1 cellular context compared by ENCODE assay signal in the genomic region with DNA sequence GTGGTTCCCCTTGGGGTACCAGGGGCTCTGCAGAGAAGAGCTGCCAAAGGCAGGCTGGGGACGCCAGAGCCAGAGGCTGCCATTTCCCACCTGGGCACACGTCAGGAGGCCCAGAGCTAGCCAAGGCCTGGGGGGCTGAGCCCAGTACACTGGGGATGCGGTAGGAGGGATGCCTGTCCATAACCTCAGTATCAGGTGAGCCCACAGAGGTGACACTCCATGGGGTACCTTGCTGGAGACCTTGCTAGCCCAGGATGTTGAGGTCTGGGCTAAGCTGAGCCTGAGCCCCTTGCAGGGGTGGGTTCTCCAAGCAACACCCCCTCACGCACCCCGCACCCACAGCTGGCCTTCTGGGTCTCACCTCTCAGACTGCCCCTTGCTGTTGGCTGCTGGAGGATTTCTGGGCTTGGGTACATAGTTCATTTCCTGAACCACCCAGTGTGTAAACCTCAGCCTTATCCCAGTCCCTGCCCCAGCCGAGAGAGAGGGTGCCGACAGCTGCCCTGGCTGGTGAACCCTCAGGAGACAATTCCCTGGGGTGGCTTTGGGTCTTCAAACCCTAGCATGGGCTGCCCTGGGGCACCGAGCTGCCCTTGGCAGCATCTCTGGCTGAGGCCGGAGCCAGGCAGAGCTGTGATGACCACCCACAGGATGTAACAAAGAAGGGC.
TF ChIP-seq lines count a peak whose summit lies in the region.

No MANE protein-coding gene starts in this region.

TF ChIP-seq in HepG2, 621 proteins besides CTCF, POLR2A, EP300 and RAD21 (continued from another document and continues in another):
- TF ChIP-seq, protein P1, sequence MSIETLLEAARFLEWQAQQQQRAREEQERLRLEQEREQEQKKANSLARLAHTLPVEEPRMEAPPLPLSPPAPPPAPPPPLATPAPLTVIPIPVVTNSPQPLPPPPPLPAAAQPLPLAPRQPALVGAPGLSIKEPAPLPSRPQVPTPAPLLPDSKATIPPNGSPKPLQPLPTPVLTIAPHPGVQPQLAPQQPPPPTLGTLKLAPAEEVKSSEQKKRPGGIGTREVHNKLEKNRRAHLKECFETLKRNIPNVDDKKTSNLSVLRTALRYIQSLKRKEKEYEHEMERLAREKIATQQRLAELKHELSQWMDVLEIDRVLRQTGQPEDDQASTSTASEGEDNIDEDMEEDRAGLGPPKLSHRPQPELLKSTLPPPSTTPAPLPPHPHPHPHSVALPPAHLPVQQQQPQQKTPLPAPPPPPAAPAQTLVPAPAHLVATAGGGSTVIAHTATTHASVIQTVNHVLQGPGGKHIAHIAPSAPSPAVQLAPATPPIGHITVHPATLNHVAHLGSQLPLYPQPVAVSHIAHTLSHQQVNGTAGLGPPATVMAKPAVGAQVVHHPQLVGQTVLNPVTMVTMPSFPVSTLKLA (IDR thresholded peaks at IDR 0.05): no peak
- TF ChIP-seq, protein P2, sequence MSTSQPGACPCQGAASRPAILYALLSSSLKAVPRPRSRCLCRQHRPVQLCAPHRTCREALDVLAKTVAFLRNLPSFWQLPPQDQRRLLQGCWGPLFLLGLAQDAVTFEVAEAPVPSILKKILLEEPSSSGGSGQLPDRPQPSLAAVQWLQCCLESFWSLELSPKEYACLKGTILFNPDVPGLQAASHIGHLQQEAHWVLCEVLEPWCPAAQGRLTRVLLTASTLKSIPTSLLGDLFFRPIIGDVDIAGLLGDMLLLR (CRISPR knock-in tag; IDR thresholded peaks at IDR 0.05): no peak
- TF ChIP-seq GZF1 (CRISPR knock-in tag; IDR thresholded peaks at IDR 0.05) (no peak), CCDC6 (CRISPR knock-in tag; IDR thresholded peaks at IDR 0.05) (no peak), MIER2 (CRISPR knock-in tag; IDR thresholded peaks at IDR 0.05) (no peak), PAF1 (CRISPR knock-in tag; IDR thresholded peaks at IDR 0.05) (no peak), BHLHE40 (IDR thresholded peaks at IDR 0.05; ENCODE audit: low read length) (no peak), ZNF292 (CRISPR knock-in tag; IDR thresholded peaks at IDR 0.05; ENCODE audit: borderline replicate concordance, low read depth) (0 out of 2 replicates have a peak, but pooled peaks have one; percentile 48), HMG20B (CRISPR knock-in tag; conservative IDR thresholded peaks at IDR 0.05) (no peak), CBX2 (IDR thresholded peaks at IDR 0.05; ENCODE audit: low read depth, low read length) (no peak), CBX2 (CRISPR knock-in tag; IDR thresholded peaks at IDR 0.05; ENCODE audit: low read depth) (no peak), ZNF75D (CRISPR knock-in tag; IDR thresholded peaks at IDR 0.05; ENCODE audit: borderline replicate concordance) (no peak), ZNF136 (CRISPR knock-in tag; IDR thresholded peaks at IDR 0.05; ENCODE audit: low read depth) (no peak), ARID2 (CRISPR knock-in tag; IDR thresholded peaks at IDR 0.05; ENCODE audit: borderline replicate concordance) (no peak), KLF16 (CRISPR knock-in tag; IDR thresholded peaks at IDR 0.05) (peak in 1 of 2 experiments; percentile 27; a peak in 1 of 4 replicates), ZNF501 (CRISPR knock-in tag; IDR thresholded peaks at IDR 0.05) (peak; percentile 28; the same call in 1 of the 2 replicates), JDP2 (CRISPR knock-in tag; IDR thresholded peaks at IDR 0.05; ENCODE audit: borderline replicate concordance) (no peak), ZNF674 (CRISPR knock-in tag; IDR thresholded peaks at IDR 0.05; ENCODE audit: low read depth) (no peak), FOSL2 (CRISPR knock-in tag; IDR thresholded peaks at IDR 0.05) (0 out of 2 replicates have a peak, but pooled peaks have one; percentile 11), DR1 (CRISPR knock-in tag; IDR thresholded peaks at IDR 0.05) (no peak), MAFF (IDR thresholded peaks at IDR 0.05; ENCODE audit: low read depth, low read length) (no peak), ZNF20 (CRISPR knock-in tag; IDR thresholded peaks at IDR 0.05) (no peak), ISL2 (CRISPR knock-in tag; IDR thresholded peaks at IDR 0.05) (peak; percentile 52; the same call in 1 of the 2 replicates), MTF2 (CRISPR knock-in tag; IDR thresholded peaks at IDR 0.05; ENCODE audit: borderline replicate concordance) (no peak), THAP11 (CRISPR knock-in tag; IDR thresholded peaks at IDR 0.05) (0 out of 2 replicates have a peak, but pooled peaks have one; percentile 26), CAMTA2 (CRISPR knock-in tag; IDR thresholded peaks at IDR 0.05; ENCODE audit: borderline replicate concordance) (no peak), ZNF678 (CRISPR knock-in tag; IDR thresholded peaks at IDR 0.05) (no peak), MED13 (CRISPR knock-in tag; IDR thresholded peaks at IDR 0.05) (no peak), CBFB (CRISPR knock-in tag; IDR thresholded peaks at IDR 0.05) (no peak), HNRNPL (IDR thresholded peaks at IDR 0.05; ENCODE audit: low read depth, low read length) (peak; percentile 83), ZMYM2 (CRISPR knock-in tag; IDR thresholded peaks at IDR 0.05) (no peak), FIP1L1 (IDR thresholded peaks at IDR 0.05; ENCODE audit: borderline replicate concordance, insufficient read depth, low read depth, low read length) (no peak), SIN3B (IDR thresholded peaks at IDR 0.05; ENCODE audit: low read length) (no peak)
- TF ChIP-seq, protein P3, sequence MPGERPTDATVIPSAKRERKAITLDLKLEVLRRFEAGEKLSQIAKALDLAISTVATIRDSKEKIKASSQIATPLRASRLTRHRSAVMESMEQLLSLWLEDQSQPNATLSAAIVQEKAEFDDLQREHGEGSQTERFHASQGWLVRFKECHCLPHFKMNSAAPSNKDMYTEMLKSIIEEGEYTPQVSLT (CRISPR knock-in tag; IDR thresholded peaks at IDR 0.05; ENCODE audit: borderline replicate concordance, low read depth): no peak
- TF ChIP-seq, protein P4, sequence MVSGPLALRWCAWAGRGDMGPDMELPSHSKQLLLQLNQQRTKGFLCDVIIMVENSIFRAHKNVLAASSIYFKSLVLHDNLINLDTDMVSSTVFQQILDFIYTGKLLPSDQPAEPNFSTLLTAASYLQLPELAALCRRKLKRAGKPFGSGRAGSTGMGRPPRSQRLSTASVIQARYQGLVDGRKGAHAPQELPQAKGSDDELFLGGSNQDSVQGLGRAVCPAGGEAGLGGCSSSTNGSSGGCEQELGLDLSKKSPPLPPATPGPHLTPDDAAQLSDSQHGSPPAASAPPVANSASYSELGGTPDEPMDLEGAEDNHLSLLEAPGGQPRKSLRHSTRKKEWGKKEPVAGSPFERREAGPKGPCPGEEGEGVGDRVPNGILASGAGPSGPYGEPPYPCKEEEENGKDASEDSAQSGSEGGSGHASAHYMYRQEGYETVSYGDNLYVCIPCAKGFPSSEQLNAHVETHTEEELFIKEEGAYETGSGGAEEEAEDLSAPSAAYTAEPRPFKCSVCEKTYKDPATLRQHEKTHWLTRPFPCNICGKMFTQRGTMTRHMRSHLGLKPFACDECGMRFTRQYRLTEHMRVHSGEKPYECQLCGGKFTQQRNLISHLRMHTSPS (CRISPR knock-in tag; IDR thresholded peaks at IDR 0.05; ENCODE audit: low read depth): peak; percentile 80; the same call in 1 of the 2 replicates
- TF ChIP-seq, protein P5, sequence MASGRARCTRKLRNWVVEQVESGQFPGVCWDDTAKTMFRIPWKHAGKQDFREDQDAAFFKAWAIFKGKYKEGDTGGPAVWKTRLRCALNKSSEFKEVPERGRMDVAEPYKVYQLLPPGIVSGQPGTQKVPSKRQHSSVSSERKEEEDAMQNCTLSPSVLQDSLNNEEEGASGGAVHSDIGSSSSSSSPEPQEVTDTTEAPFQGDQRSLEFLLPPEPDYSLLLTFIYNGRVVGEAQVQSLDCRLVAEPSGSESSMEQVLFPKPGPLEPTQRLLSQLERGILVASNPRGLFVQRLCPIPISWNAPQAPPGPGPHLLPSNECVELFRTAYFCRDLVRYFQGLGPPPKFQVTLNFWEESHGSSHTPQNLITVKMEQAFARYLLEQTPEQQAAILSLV (CRISPR knock-in tag; IDR thresholded peaks at IDR 0.05; ENCODE audit: borderline replicate concordance): no peak
- TF ChIP-seq, protein P6, sequence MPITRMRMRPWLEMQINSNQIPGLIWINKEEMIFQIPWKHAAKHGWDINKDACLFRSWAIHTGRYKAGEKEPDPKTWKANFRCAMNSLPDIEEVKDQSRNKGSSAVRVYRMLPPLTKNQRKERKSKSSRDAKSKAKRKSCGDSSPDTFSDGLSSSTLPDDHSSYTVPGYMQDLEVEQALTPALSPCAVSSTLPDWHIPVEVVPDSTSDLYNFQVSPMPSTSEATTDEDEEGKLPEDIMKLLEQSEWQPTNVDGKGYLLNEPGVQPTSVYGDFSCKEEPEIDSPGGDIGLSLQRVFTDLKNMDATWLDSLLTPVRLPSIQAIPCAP (CRISPR knock-in tag; IDR thresholded peaks at IDR 0.05; ENCODE audit: low read depth): no peak
- TF ChIP-seq, protein P7, sequence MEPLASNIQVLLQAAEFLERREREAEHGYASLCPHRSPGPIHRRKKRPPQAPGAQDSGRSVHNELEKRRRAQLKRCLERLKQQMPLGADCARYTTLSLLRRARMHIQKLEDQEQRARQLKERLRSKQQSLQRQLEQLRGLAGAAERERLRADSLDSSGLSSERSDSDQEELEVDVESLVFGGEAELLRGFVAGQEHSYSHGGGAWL (CRISPR knock-in tag; IDR thresholded peaks at IDR 0.05): no peak; the same call in 1 of the 2 replicates
- TF ChIP-seq, protein P8, sequence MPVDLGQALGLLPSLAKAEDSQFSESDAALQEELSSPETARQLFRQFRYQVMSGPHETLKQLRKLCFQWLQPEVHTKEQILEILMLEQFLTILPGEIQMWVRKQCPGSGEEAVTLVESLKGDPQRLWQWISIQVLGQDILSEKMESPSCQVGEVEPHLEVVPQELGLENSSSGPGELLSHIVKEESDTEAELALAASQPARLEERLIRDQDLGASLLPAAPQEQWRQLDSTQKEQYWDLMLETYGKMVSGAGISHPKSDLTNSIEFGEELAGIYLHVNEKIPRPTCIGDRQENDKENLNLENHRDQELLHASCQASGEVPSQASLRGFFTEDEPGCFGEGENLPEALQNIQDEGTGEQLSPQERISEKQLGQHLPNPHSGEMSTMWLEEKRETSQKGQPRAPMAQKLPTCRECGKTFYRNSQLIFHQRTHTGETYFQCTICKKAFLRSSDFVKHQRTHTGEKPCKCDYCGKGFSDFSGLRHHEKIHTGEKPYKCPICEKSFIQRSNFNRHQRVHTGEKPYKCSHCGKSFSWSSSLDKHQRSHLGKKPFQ (CRISPR knock-in tag; IDR thresholded peaks at IDR 0.05; ENCODE audit: insufficient replicate concordance): no peak
- TF ChIP-seq, protein P9, sequence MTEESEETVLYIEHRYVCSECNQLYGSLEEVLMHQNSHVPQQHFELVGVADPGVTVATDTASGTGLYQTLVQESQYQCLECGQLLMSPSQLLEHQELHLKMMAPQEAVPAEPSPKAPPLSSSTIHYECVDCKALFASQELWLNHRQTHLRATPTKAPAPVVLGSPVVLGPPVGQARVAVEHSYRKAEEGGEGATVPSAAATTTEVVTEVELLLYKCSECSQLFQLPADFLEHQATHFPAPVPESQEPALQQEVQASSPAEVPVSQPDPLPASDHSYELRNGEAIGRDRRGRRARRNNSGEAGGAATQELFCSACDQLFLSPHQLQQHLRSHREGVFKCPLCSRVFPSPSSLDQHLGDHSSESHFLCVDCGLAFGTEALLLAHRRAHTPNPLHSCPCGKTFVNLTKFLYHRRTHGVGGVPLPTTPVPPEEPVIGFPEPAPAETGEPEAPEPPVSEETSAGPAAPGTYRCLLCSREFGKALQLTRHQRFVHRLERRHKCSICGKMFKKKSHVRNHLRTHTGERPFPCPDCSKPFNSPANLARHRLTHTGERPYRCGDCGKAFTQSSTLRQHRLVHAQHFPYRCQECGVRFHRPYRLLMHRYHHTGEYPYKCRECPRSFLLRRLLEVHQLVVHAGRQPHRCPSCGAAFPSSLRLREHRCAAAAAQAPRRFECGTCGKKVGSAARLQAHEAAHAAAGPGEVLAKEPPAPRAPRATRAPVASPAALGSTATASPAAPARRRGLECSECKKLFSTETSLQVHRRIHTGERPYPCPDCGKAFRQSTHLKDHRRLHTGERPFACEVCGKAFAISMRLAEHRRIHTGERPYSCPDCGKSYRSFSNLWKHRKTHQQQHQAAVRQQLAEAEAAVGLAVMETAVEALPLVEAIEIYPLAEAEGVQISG (CRISPR knock-in tag; IDR thresholded peaks at IDR 0.05): peak; percentile 58
